10 cellular contexts compared by ENCODE assay signal in genomic region chr17:9942885-9943284, GRCh38. TPM values are rescaled to one million over a fixed set of nuclear protein-coding genes. Genes with fewer than 3 reads are reported as not detected.
"Had no signal": no experiment of that assay in that cellular context is flagged by ENCODE, and none has a peak within 500 bp of the region (broad histone marks: within the 10 kb centered on the region; RNA-seq: fewer than 3 reads in every experiment).

No MANE protein-coding gene starts in this region.

- H3K27ac ChIP-seq: HL-60 had no signal

- H3K4me2 ChIP-seq: GM23338 had no signal

- H2AFZ ChIP-seq: GM23338 had no signal

- ATAC-seq: GM23338, HepG2 had no signal

- H3K4me3 ChIP-seq: GM23338 had no signal

- FAIRE-seq: H1, H54, HepG2 had no signal

- DNase-seq: H9, HCEC 1CT, KBM-7 had no signal

RNA-seq across cellular contexts. Expression of gene RCVRN, which starts 37.8 kb away (rescaled TPM):
- total RNA-seq: GM23338, H1, H9, HepG2, HT1080 had no signal
- polyA plus RNA-seq: GM23338, H1, HepG2, IgD-negative memory B cell had no signal
